8 cellular contexts compared by ENCODE assay signal in genomic region chr3:177345049-177345972, GRCh38.
A peak's percentile ranks its signal among the peaks of the same experiment; 100 is the strongest.
DNase-seq lines count a peak whose midpoint lies in the region; ATAC-seq, FAIRE-seq and TF ChIP-seq lines count a peak whose summit lies in the region.

No MANE protein-coding gene starts in this region.

- H3K9me3 ChIP-seq in H1 (ENCODE audit: insufficient read depth in 2 of 2, low read depth in 1 of 2, low read length in 1 of 2) (no peaks in the 10 kb centered on the region), mesodermal cell (ENCODE audit: control insufficient read depth, low read length) (no peaks in the 10 kb centered on the region)

- peak overlapping the region in 3 of 4 experiments; percentile 13 to 31 (median 17); a peak in 3 of 8 replicates for H3K4me3 ChIP-seq in H1 (ENCODE audit: extremely low read depth in 1 of 4, insufficient read depth in 2 of 4, low read depth in 3 of 4, low read length in 4 of 4)
- no peak overlapping the region for H3K4me3 ChIP-seq in mesodermal cell (ENCODE audit: extremely low read depth, insufficient read depth, low read length, poor library complexity, severe bottlenecking)

- H4K20me1 ChIP-seq in H1 (replicated peaks in 1 of 2; ENCODE audit: control insufficient read depth in 1 of 2, insufficient read depth in 2 of 2, low read length in 2 of 2): peaks cover 0 to 1% of the 10 kb centered on the region in 2 experiments

- TF ChIP-seq CTCF in activated CD8-positive, alpha-beta T cell treated with anti-CD3 and anti-CD28 coated beads for 36 hours (IDR thresholded peaks at IDR 0.05): no peak
- no peak for TF ChIP-seq CTCF in H1 (IDR thresholded peaks at IDR 0.05; ENCODE audit: control extremely low read depth in 1 of 3, insufficient read depth in 1 of 3, low read depth in 1 of 3, low read length in 3 of 3)

- peaks cover 1% of the 10 kb centered on the region for H3K36me3 Mint-ChIP-seq in activated CD8-positive, alpha-beta T cell treated with anti-CD3 and anti-CD28 coated beads for 36 hours (ENCODE audit: low read depth)

- H4K8ac ChIP-seq in H1 (ENCODE audit: extremely low read depth, insufficient read depth, low read length): no peak overlapping the region

- no peak for FAIRE-seq in H1 (lab: Jason Lieb, UNC)

- WGBS in H1 (ENCODE audit: extremely low coverage in 1 of 2, insufficient coverage in 1 of 2, insufficient read length in 1 of 2, insufficient replicate concordance in 2 of 2, low coverage in 1 of 2, low lambda C conversion rate in 2 of 2, missing lambda C conversion rate in 1 of 2), 2 experiments: 20% methylated on average over 12 of the region's 12 CpGs; no CpG with 5 or more reads in 1 of the 2 experiments
- 0 to 17% methylated on average over 3 to 5 of the region's 12 CpGs for WGBS in mesodermal cell (ENCODE audit: insufficient coverage in 2 of 2), 2 experiments

- DNase-seq in activated gamma-delta T cell treated with Interleukin-2 at 50 U/mL for 16 hours (peak; percentile 23), activated gamma-delta T cell (lab: John Stamatoyannopoulos, UW) (no peak), NCI-H82 (lab: John Stamatoyannopoulos, UW) (peak; percentile 84), H1 (ENCODE audit: low read depth in 1 of 2, low spot score in 2 of 2) (no peak)
- DNase-seq in activated CD8-positive, alpha-beta T cell treated with anti-CD3 and anti-CD28 coated beads for 36 hours: peak; percentile 84
- peak; percentile 35 for DNase-seq in stimulated activated CD8-positive, alpha-beta memory T cell treated with anti-CD3 and anti-CD28 coated beads, Interleukin-4, amount 100 ng/mL, for 24 hours (ENCODE audit: low read depth)

- peak overlapping the region in 1 of 4 experiments; percentile 10; a peak in 1 of 7 replicates for H3K9ac ChIP-seq in H1 (replicated peaks in 1 of 4; ENCODE audit: extremely low read depth in 1 of 4, low read depth in 3 of 4, low read length in 3 of 4)

- no peaks in the 10 kb centered on the region for H3K79me1 ChIP-seq in H1 (ENCODE audit: low read depth, low read length)

- H3K27ac ChIP-seq in H1 (ENCODE audit: low read depth, low read length) (no peak overlapping the region), mesodermal cell (ENCODE audit: low read depth, low read length, severe bottlenecking) (peak overlapping the region; percentile 98)

- POLR2A ChIA-PET in activated CD8-positive, alpha-beta T cell treated with anti-CD3 and anti-CD28 coated beads for 36 hours (lab: Charles Lee): interaction anchor here (0.8 to 1.2 kb wide), 3 partner anchors 15 to 149 kb away, joined by 3 to 5 read pairs (median 5); no protein-coding TSS in a partner anchor
- POLR2A ChIA-PET in H1 (lab: Charles Lee; ENCODE audit: partially characterized antibody): interaction anchor here (1.2 kb wide), 1 partner anchor 15 kb away, joined by 3 read pairs; no protein-coding TSS in a partner anchor

- no peak overlapping the region for H2BK15ac ChIP-seq in H1 (ENCODE audit: low read length)

- no peak overlapping the region for H2AK5ac ChIP-seq in H1 (ENCODE audit: low read depth, low read length)

- no peak for TF ChIP-seq POLR2A in H1 (IDR thresholded peaks at IDR 0.05; ENCODE audit: control extremely low read depth in 1 of 2, low read depth in 2 of 2, low read length in 2 of 2)

- H3K27me3 Mint-ChIP-seq in activated CD8-positive, alpha-beta T cell treated with anti-CD3 and anti-CD28 coated beads for 36 hours: no peaks in the 10 kb centered on the region

- peak overlapping the region; percentile 45 for H3K4me3 Mint-ChIP-seq in activated CD8-positive, alpha-beta T cell treated with anti-CD3 and anti-CD28 coated beads for 36 hours

- H2BK20ac ChIP-seq in H1 (ENCODE audit: low read length): no peak overlapping the region

- no peaks in the 10 kb centered on the region for H3K79me2 ChIP-seq in H1 (ENCODE audit: control insufficient read depth in 1 of 2, insufficient read depth in 2 of 2, low read length in 2 of 2)

- CTCF ChIA-PET in activated CD8-positive, alpha-beta T cell treated with anti-CD3 and anti-CD28 coated beads for 36 hours (lab: Charles Lee): interaction anchor here (1.2 to 1.8 kb wide), 2 partner anchors 14 to 143 kb away, joined by 4 read pairs; no protein-coding TSS in a partner anchor
- CTCF ChIA-PET in H1 (lab: Charles Lee; ENCODE audit: partially characterized antibody): no interaction called here

- intact Hi-C loops in activated CD8-positive, alpha-beta T cell treated with anti-CD3 and anti-CD28 coated beads for 36 hours (cut with micrococcal nuclease): loop anchor here (1.0 kb wide), 1 partner anchor 8 kb away; no protein-coding TSS in a partner anchor

- H3K4me1 ChIP-seq in H1 (replicated peaks in 1 of 4; ENCODE audit: control insufficient read depth in 3 of 4, insufficient read depth in 4 of 4, low read length in 3 of 4) (peaks cover 4 to 12% (median 7%) of the 10 kb centered on the region in 4 experiments; a peak in 4 of 7 replicates), mesodermal cell (ENCODE audit: control insufficient read depth, insufficient read depth, low read length, poor library complexity, severe bottlenecking) (peaks cover 63% of the 10 kb centered on the region)

- H3K23me2 ChIP-seq in H1 (ENCODE audit: low read depth, low read length): no peaks in the 10 kb centered on the region

- peak overlapping the region; percentile 49 to 59 for H3K4me2 ChIP-seq in H1 (ENCODE audit: insufficient read depth in 1 of 2, low read depth in 2 of 2, low read length in 2 of 2)

- no peak overlapping the region for H2AFZ ChIP-seq in H1 (ENCODE audit: low read length)

- TF ChIP-seq RAD21 in H1 (IDR thresholded peaks at IDR 0.05 in 1 of 2, conservative IDR thresholded peaks at IDR 0.05 in 1 of 2; ENCODE audit: low read depth in 2 of 2, low read length in 2 of 2): no peak

- TF ChIP-seq EP300 in H1 (IDR thresholded peaks at IDR 0.05; ENCODE audit: borderline replicate concordance in 1 of 2, low read depth in 2 of 2, low read length in 2 of 2): no peak

- H3K9me3 Mint-ChIP-seq in activated CD8-positive, alpha-beta T cell treated with anti-CD3 and anti-CD28 coated beads for 36 hours: peaks cover 3% of the 10 kb centered on the region

- H3K36me3 ChIP-seq in H1 (ENCODE audit: control insufficient read depth in 2 of 4, insufficient read depth in 4 of 4, low read length in 3 of 4): no peaks in the 10 kb centered on the region
- no peaks in the 10 kb centered on the region for H3K36me3 ChIP-seq in mesodermal cell (ENCODE audit: control insufficient read depth, insufficient read depth, low read length)

- H4K5ac ChIP-seq in H1 (ENCODE audit: insufficient read length, low read depth, low read length): no peak overlapping the region

- H3K27ac Mint-ChIP-seq in activated CD8-positive, alpha-beta T cell treated with anti-CD3 and anti-CD28 coated beads for 36 hours: peak overlapping the region; percentile 94

- no peak overlapping the region for H3K4ac ChIP-seq in H1 (replicated peaks; ENCODE audit: insufficient read length, low read depth, low read length)

- peak; percentile 76 for ATAC-seq in HG03108 (IDR thresholded peaks at IDR 0.05; ENCODE audit: unreplicated experiment)
- peak; percentile 95 for ATAC-seq in activated CD8-positive, alpha-beta T cell treated with anti-CD3 and anti-CD28 coated beads for 36 hours

- no peak overlapping the region for H3K23ac ChIP-seq in H1 (ENCODE audit: insufficient read length)

- H3K4me1 Mint-ChIP-seq in activated CD8-positive, alpha-beta T cell treated with anti-CD3 and anti-CD28 coated beads for 36 hours (ENCODE audit: low read depth): peaks cover 55% of the 10 kb centered on the region

- no peak overlapping the region for H2BK120ac ChIP-seq in H1 (replicated peaks; ENCODE audit: low read depth, low read length)

- no peak overlapping the region for H3K56ac ChIP-seq in H1 (replicated peaks; ENCODE audit: insufficient read length, low read depth, low read length)

- peaks cover 9 to 51% (median 44%) of the 10 kb centered on the region in 4 experiments for H3K27me3 ChIP-seq in H1 (replicated peaks in 1 of 4; ENCODE audit: control insufficient read depth in 3 of 4, extremely low read depth in 1 of 4, insufficient read depth in 3 of 4, low read length in 3 of 4)

- no peak overlapping the region for H3K14ac ChIP-seq in H1 (ENCODE audit: insufficient read length)

- H3K18ac ChIP-seq in H1 (ENCODE audit: extremely low read depth, low read length): no peak overlapping the region

- no peak overlapping the region for H4K91ac ChIP-seq in H1 (replicated peaks; ENCODE audit: insufficient read length, low read length)

- H2BK12ac ChIP-seq in H1 (ENCODE audit: low read depth, low read length): no peak overlapping the region

- H2BK5ac ChIP-seq in H1 (ENCODE audit: low read depth, low read length): no peak overlapping the region

TF ChIP-seq in H1, 55 proteins besides CTCF, POLR2A, EP300 and RAD21 (continues in another document):
- TF ChIP-seq SIRT6 (IDR thresholded peaks at IDR 0.05; ENCODE audit: low read length) (no peak), ASH2L (IDR thresholded peaks at IDR 0.05; ENCODE audit: low read length) (peak; percentile 19)

Comparison
In these comparisons a context has a peak if more than half of its experiments do, and no peak if none do; other contexts are left out.
1. DNase-seq: peak in activated gamma-delta T cell treated with Interleukin-2 at 50 U/mL for 16 hours (single experiment), NCI-H82 (single experiment), activated CD8-positive, alpha-beta T cell treated with anti-CD3 and anti-CD28 coated beads for 36 hours (single experiment) and stimulated activated CD8-positive, alpha-beta memory T cell treated with anti-CD3 and anti-CD28 coated beads, Interleukin-4, amount 100 ng/mL, for 24 hours (single experiment); none in activated gamma-delta T cell (single experiment) and H1 (0 of 2).